7 cellular contexts compared by ENCODE assay signal in genomic region chr1:26317612-26318337, GRCh38. TPM values are rescaled to one million over a fixed set of nuclear protein-coding genes. Genes with fewer than 3 reads are reported as not detected.
A peak's percentile ranks its signal among the peaks of the same experiment; 100 is the strongest.
DNase-seq lines count a peak whose midpoint lies in the region; ATAC-seq, FAIRE-seq and TF ChIP-seq lines count a peak whose summit lies in the region.

TSS of gene CD52 (plus strand) at chr1:26317958. CDS start at chr1:26318018, 60 bp downstream.

- in situ Hi-C loops in brain microvascular endothelial cell (cut with HindIII; ENCODE audit: low pct_ligation_motif_present, low sequenced_read_pairs) = no loop called here

- peak; percentile 38 for ATAC-seq in GM21717 (IDR thresholded peaks at IDR 0.05; ENCODE audit: unreplicated experiment)

- no peaks in the 10 kb centered on the region for H3K27me3 Mint-ChIP-seq in activated naive CD8-positive, alpha-beta T cell treated with anti-CD3 and anti-CD28 coated beads for 36 hours

- peaks cover 28% of the 10 kb centered on the region for H3K36me3 Mint-ChIP-seq in activated naive CD8-positive, alpha-beta T cell treated with anti-CD3 and anti-CD28 coated beads for 36 hours

- WGBS in small intestine, 3 donors = 59 to 78% (median 60%) methylated on average over 12 of the region's 12 CpGs

- H3K9me3 ChIP-seq in small intestine (ENCODE audit: control insufficient read depth, low read depth) = no peaks in the 10 kb centered on the region

- no peak for FAIRE-seq in small intestine (lab: Jason Lieb, UNC)

- peak; percentile 68 for DNase-seq in T follicular helper cell (ENCODE audit: low read depth)
- peak; percentile 81 for DNase-seq in activated naive CD8-positive, alpha-beta T cell treated with anti-CD3 and anti-CD28 coated beads for 36 hours
- DNase-seq in small intestine = peak; percentile 45
- no peak for DNase-seq in brain microvascular endothelial cell
- no peak for DNase-seq in COR-L47 (lab: John Stamatoyannopoulos, UW)
- no peak for DNase-seq in NCI-H748 (lab: John Stamatoyannopoulos, UW; ENCODE audit: unreplicated experiment)

- no peak for TF ChIP-seq CTCF in brain microvascular endothelial cell (IDR thresholded peaks at IDR 0.05; ENCODE audit: low read depth, low read length, missing control alignments)

- H3K36me3 ChIP-seq in small intestine (ENCODE audit: control insufficient read depth in 2 of 2, insufficient read depth in 2 of 2, low read length in 2 of 2) (peaks cover 0 to 2% of the 10 kb centered on the region in 2 donors), brain microvascular endothelial cell (replicated peaks) (no peaks in the 10 kb centered on the region)

- no peaks in the 10 kb centered on the region for H3K27me3 ChIP-seq in small intestine (ENCODE audit: control insufficient read depth in 2 of 2, insufficient read depth in 2 of 2, low read length in 2 of 2)
- H3K27me3 ChIP-seq in brain microvascular endothelial cell (replicated peaks) = no peaks in the 10 kb centered on the region

- H3K4me1 Mint-ChIP-seq in activated naive CD8-positive, alpha-beta T cell treated with anti-CD3 and anti-CD28 coated beads for 36 hours = peaks cover 56% of the 10 kb centered on the region

- no peaks in the 10 kb centered on the region for H3K4me1 ChIP-seq in small intestine (ENCODE audit: control insufficient read depth in 2 of 2, insufficient read depth in 1 of 2, low read depth in 1 of 2, low read length in 1 of 2)

- peak within 1 kb of the TSS; percentile 97 for H3K27ac Mint-ChIP-seq in activated naive CD8-positive, alpha-beta T cell treated with anti-CD3 and anti-CD28 coated beads for 36 hours

- H3K9me3 Mint-ChIP-seq in activated naive CD8-positive, alpha-beta T cell treated with anti-CD3 and anti-CD28 coated beads for 36 hours = no peaks in the 10 kb centered on the region

- H3K4me3 ChIP-seq in small intestine (ENCODE audit: low read depth in 1 of 2, low read length in 2 of 2) (peak within 1 kb of the TSS; percentile 37 to 61), brain microvascular endothelial cell (ENCODE audit: low read depth, low read length) (no peak within 1 kb of the TSS)

- H3K27ac ChIP-seq in small intestine (ENCODE audit: low read depth in 1 of 2, low read length in 1 of 2) (peak within 1 kb of the TSS; percentile 36 to 49), brain microvascular endothelial cell (no peak within 1 kb of the TSS)

- peak within 1 kb of the TSS; percentile 94 for H3K4me3 Mint-ChIP-seq in activated naive CD8-positive, alpha-beta T cell treated with anti-CD3 and anti-CD28 coated beads for 36 hours

RNA-seq across cellular contexts. Expression of gene CD52, which starts in this region (rescaled TPM):
- total RNA-seq in activated naive CD8-positive, alpha-beta T cell treated with anti-CD3 and anti-CD28 coated beads for 36 hours = 100 to 1,000 TPM; 263 to 278 TPM
- 100 to 1,000 TPM in 1 of 3 donors, 10 to 100 TPM in 2; 31.1 to 116 (median 42.5) TPM for polyA plus RNA-seq in small intestine

Comparison
In these comparisons a context has a peak if more than half of its experiments do, and no peak if none do; other contexts are left out.
1. DNase-seq: peak in T follicular helper cell (single experiment), activated naive CD8-positive, alpha-beta T cell treated with anti-CD3 and anti-CD28 coated beads for 36 hours (single experiment) and small intestine (single experiment); none in brain microvascular endothelial cell (single experiment), COR-L47 (single experiment) and NCI-H748 (single experiment).